22 cellular contexts compared by ENCODE assay signal in the genomic region with DNA sequence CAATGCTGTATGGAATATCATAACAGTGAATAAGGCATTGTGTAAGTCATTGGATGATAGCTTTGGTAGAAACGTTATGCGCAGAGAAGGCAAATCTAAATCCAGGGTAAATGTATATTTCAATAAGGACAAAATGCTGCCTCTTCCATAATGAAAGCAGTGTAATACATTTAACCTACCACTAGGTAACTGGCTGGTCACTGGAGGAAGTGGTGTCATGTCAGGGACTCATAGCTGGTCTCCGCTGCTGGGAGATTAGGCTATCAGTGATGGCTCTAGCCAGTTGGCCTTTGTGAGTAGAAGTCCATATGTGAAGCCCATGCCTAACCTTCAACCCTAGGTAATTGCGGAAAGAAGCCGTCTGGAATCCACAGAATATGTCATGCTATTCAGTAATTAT.
DNase-seq lines count a peak whose midpoint lies in the region; ATAC-seq, FAIRE-seq and TF ChIP-seq lines count a peak whose summit lies in the region.
"Had no signal": no experiment of that assay in that cellular context is flagged by ENCODE, and none has a peak within 500 bp of the region (broad histone marks: within the 10 kb centered on the region; RNA-seq: fewer than 3 reads in every experiment).

No MANE protein-coding gene starts in this region.

- H4K20me1 ChIP-seq in SK-N-SH (ENCODE audit: insufficient read depth) (no peaks in the 10 kb centered on the region), astrocyte (ENCODE audit: insufficient read depth, low read length) (no peaks in the 10 kb centered on the region)

- H3K9ac ChIP-seq in SK-N-SH (no peak overlapping the region), astrocyte (ENCODE audit: low read length) (no peak overlapping the region)

- H3K79me2 ChIP-seq in SK-N-SH (ENCODE audit: insufficient read depth) (no peaks in the 10 kb centered on the region), astrocyte (ENCODE audit: insufficient read depth, low read length) (no peaks in the 10 kb centered on the region)

- no peak for FAIRE-seq in astrocyte (lab: Jason Lieb, UNC)
- FAIRE-seq: A204.1 had no signal

- DNase-seq in SK-N-SH (no peak), astrocyte (ENCODE audit: low read depth) (no peak), type B pancreatic cell (ENCODE audit: extremely low spot score, unreplicated experiment) (no peak), left lung (no peak)
- no peak for DNase-seq in activated effector memory CD4-positive, alpha-beta T cell treated with Interleukin-2 at 50 U/mL for 16 hours
- DNase-seq in activated naive CD4-positive, alpha-beta T cell treated with anti-CD3 and anti-CD28 coated beads, Interleukin-2, amount 10 ng/mL, durations not matched to agents 7 days and 5 days: no peak
- DNase-seq: activated CD4-positive, alpha-beta T cell treated with anti-CD3 and anti-CD28 coated beads for 48 hours; activated T-cell treated with anti-CD3 and anti-CD28 coated beads for 4 hours; naive thymus-derived CD4-positive, alpha-beta T cell; NCI-H2171; NK-92 treated with Interleukin-12 subunit alpha and Interleukin-12 subunit beta, amount 100 ng/mL, for 24 hours; stimulated activated CD4-positive, alpha-beta T cell treated with anti-CD3 and anti-CD28 coated beads, Interleukin-12 subunit alpha, Interleukin-12 subunit beta, amount 100 ng/mL, for 4 hours; stimulated activated naive CD4-positive, alpha-beta T cell; T-helper 2 cell; upper lobe of left lung had no signal

- no peak overlapping the region for H3K4me3 Mint-ChIP-seq in astrocyte (ENCODE audit: unreplicated experiment)
- H3K4me3 Mint-ChIP-seq in type B pancreatic cell: no peak overlapping the region
- H3K4me3 Mint-ChIP-seq in activated naive CD4-positive, alpha-beta T cell treated with anti-CD3 and anti-CD28 coated beads, Interleukin-2, amount 10 ng/mL, durations not matched to agents 7 days and 5 days: no peak overlapping the region
- H3K4me3 Mint-ChIP-seq: activated naive CD8-positive, alpha-beta T cell; CD4-positive, alpha-beta memory T cell; naive thymus-derived CD4-positive, alpha-beta T cell had no signal

- 89% methylated on average over 4 of the region's 5 CpGs for WGBS in SK-N-SH (ENCODE audit: low lambda C conversion rate)

- no peak overlapping the region for H3K4me3 ChIP-seq in SK-N-SH (ENCODE audit: low read depth in 2 of 2, low read length in 1 of 2)
- no peak overlapping the region for H3K4me3 ChIP-seq in astrocyte (ENCODE audit: insufficient read depth, low read depth, low read length)
- no peak overlapping the region for H3K4me3 ChIP-seq in left lung
- H3K4me3 ChIP-seq: prostate gland, upper lobe of left lung had no signal

- TF ChIP-seq CTCF in SK-N-SH (IDR thresholded peaks at IDR 0.05) (peak; percentile 25; the same call in 1 of the 2 replicates), astrocyte (IDR thresholded peaks at IDR 0.05; ENCODE audit: insufficient read depth, low read depth, low read length) (peak; percentile 16), type B pancreatic cell (conservative IDR thresholded peaks at IDR 0.05) (peak; percentile 50), left lung (IDR thresholded peaks at IDR 0.05) (no peak)

- intact Hi-C loops in left lung (cut with DNase I): no loop called here

- no peaks in the 10 kb centered on the region for H3K27me3 ChIP-seq in SK-N-SH (ENCODE audit: insufficient read depth)
- no peaks in the 10 kb centered on the region for H3K27me3 ChIP-seq in astrocyte (ENCODE audit: insufficient read depth, low read length)
- no peaks in the 10 kb centered on the region for H3K27me3 ChIP-seq in left lung
- H3K27me3 ChIP-seq: upper lobe of left lung had no signal

- POLR2A ChIA-PET in SK-N-SH (lab: Yijun Ruan, JAX): no interaction called here

- H3F3A ChIP-seq in SK-N-SH (replicated peaks; ENCODE audit: insufficient read depth): no peaks in the 10 kb centered on the region

- no peaks in the 10 kb centered on the region for H3K9me2 ChIP-seq in SK-N-SH

- TF ChIP-seq EP300 in SK-N-SH (IDR thresholded peaks at IDR 0.05; ENCODE audit: borderline replicate concordance in 1 of 2, low read depth in 1 of 2, low read length in 1 of 2): no peak

- no peaks in the 10 kb centered on the region for H3K4me1 Mint-ChIP-seq in astrocyte (ENCODE audit: low read depth, unreplicated experiment)
- no peaks in the 10 kb centered on the region for H3K4me1 Mint-ChIP-seq in type B pancreatic cell (ENCODE audit: unreplicated experiment)
- H3K4me1 Mint-ChIP-seq in activated naive CD4-positive, alpha-beta T cell treated with anti-CD3 and anti-CD28 coated beads, Interleukin-2, amount 10 ng/mL, durations not matched to agents 7 days and 5 days: no peaks in the 10 kb centered on the region
- H3K4me1 Mint-ChIP-seq: CD4-positive, alpha-beta memory T cell; naive thymus-derived CD4-positive, alpha-beta T cell had no signal

- H3K9me3 ChIP-seq in SK-N-SH: no peaks in the 10 kb centered on the region
- H3K9me3 ChIP-seq in astrocyte (ENCODE audit: insufficient read depth, low read depth, low read length): no peaks in the 10 kb centered on the region
- H3K9me3 ChIP-seq in left lung: no peaks in the 10 kb centered on the region
- H3K9me3 ChIP-seq: prostate gland, upper lobe of left lung had no signal

- H3K27me3 Mint-ChIP-seq in astrocyte (ENCODE audit: low read depth, unreplicated experiment): peaks cover 2% of the 10 kb centered on the region
- H3K27me3 Mint-ChIP-seq in type B pancreatic cell: no peaks in the 10 kb centered on the region
- no peaks in the 10 kb centered on the region for H3K27me3 Mint-ChIP-seq in activated naive CD4-positive, alpha-beta T cell treated with anti-CD3 and anti-CD28 coated beads, Interleukin-2, amount 10 ng/mL, durations not matched to agents 7 days and 5 days
- H3K27me3 Mint-ChIP-seq: activated naive CD8-positive, alpha-beta T cell; CD4-positive, alpha-beta memory T cell; naive thymus-derived CD4-positive, alpha-beta T cell had no signal

- H3K4me2 ChIP-seq in SK-N-SH (no peak overlapping the region), astrocyte (ENCODE audit: low read length) (no peak overlapping the region)

- H2AFZ ChIP-seq in SK-N-SH (ENCODE audit: low read depth) (no peak overlapping the region), astrocyte (ENCODE audit: low read depth, low read length) (no peak overlapping the region)

- H3K27ac ChIP-seq in SK-N-SH (ENCODE audit: low read depth in 2 of 2, low read length in 1 of 2) (no peak overlapping the region), astrocyte (ENCODE audit: low read depth, low read length) (no peak overlapping the region), left lung (no peak overlapping the region)
- H3K27ac ChIP-seq: prostate gland, upper lobe of left lung had no signal

- H3K9me3 Mint-ChIP-seq in astrocyte (ENCODE audit: unreplicated experiment) (no peaks in the 10 kb centered on the region), type B pancreatic cell (no peaks in the 10 kb centered on the region)
- no peaks in the 10 kb centered on the region for H3K9me3 Mint-ChIP-seq in activated naive CD4-positive, alpha-beta T cell treated with anti-CD3 and anti-CD28 coated beads, Interleukin-2, amount 10 ng/mL, durations not matched to agents 7 days and 5 days

- H3K27ac Mint-ChIP-seq in astrocyte (ENCODE audit: unreplicated experiment) (no peak overlapping the region), type B pancreatic cell (no peak overlapping the region)
- no peak overlapping the region for H3K27ac Mint-ChIP-seq in activated naive CD4-positive, alpha-beta T cell treated with anti-CD3 and anti-CD28 coated beads, Interleukin-2, amount 10 ng/mL, durations not matched to agents 7 days and 5 days
- H3K27ac Mint-ChIP-seq: activated naive CD8-positive, alpha-beta T cell; CD4-positive, alpha-beta memory T cell; naive thymus-derived CD4-positive, alpha-beta T cell had no signal

- ATAC-seq in SK-N-SH treated with all-trans-retinoic acid at 6 μM for 48 hours (no peak), HG03342 (IDR thresholded peaks at IDR 0.05; ENCODE audit: unreplicated experiment) (peak; percentile 65), left lung (no peak)
- ATAC-seq: left lobe of liver; naive thymus-derived CD4-positive, alpha-beta T cell had no signal

- H3K4me1 ChIP-seq in SK-N-SH (ENCODE audit: control insufficient read depth in 1 of 2, insufficient read depth in 2 of 2, low read depth in 1 of 2, low read length in 1 of 2): no peaks in the 10 kb centered on the region
- H3K4me1 ChIP-seq in astrocyte (ENCODE audit: insufficient read depth, low read length): no peaks in the 10 kb centered on the region
- no peaks in the 10 kb centered on the region for H3K4me1 ChIP-seq in left lung
- H3K4me1 ChIP-seq: prostate gland, upper lobe of left lung had no signal

- no peaks in the 10 kb centered on the region for H3K36me3 ChIP-seq in SK-N-SH (replicated peaks in 1 of 2; ENCODE audit: control insufficient read depth in 1 of 2, insufficient read depth in 2 of 2, low read length in 1 of 2)
- H3K36me3 ChIP-seq in astrocyte (ENCODE audit: insufficient read depth, low read length): no peaks in the 10 kb centered on the region
- no peaks in the 10 kb centered on the region for H3K36me3 ChIP-seq in left lung
- H3K36me3 ChIP-seq: prostate gland, upper lobe of left lung had no signal

- CTCF ChIA-PET in SK-N-SH (lab: Yijun Ruan, JAX): interaction anchor here (0.7 to 1.4 kb wide), 4 partner anchors 10 to 203 kb away, joined by 3 to 7 read pairs (median 3); no protein-coding TSS in a partner anchor
- CTCF ChIA-PET in activated naive CD4-positive, alpha-beta T cell treated with anti-CD3 and anti-CD28 coated beads, Interleukin-2, amount 10 ng/mL, durations not matched to agents 7 days and 5 days (lab: Charles Lee): no interaction called here

- no peaks in the 10 kb centered on the region for H3K36me3 Mint-ChIP-seq in astrocyte (ENCODE audit: low read depth, unreplicated experiment)
- no peaks in the 10 kb centered on the region for H3K36me3 Mint-ChIP-seq in type B pancreatic cell
- H3K36me3 Mint-ChIP-seq in activated naive CD4-positive, alpha-beta T cell treated with anti-CD3 and anti-CD28 coated beads, Interleukin-2, amount 10 ng/mL, durations not matched to agents 7 days and 5 days: no peaks in the 10 kb centered on the region
- H3K36me3 Mint-ChIP-seq: activated naive CD8-positive, alpha-beta T cell; CD4-positive, alpha-beta memory T cell; naive thymus-derived CD4-positive, alpha-beta T cell had no signal

- no peak for TF ChIP-seq RAD21 in SK-N-SH (IDR thresholded peaks at IDR 0.05; ENCODE audit: low read length)

TF ChIP-seq in SK-N-SH, 30 proteins besides CTCF, POLR2A, EP300 and RAD21:
- no peak for TF ChIP-seq SIN3A (IDR thresholded peaks at IDR 0.05; ENCODE audit: borderline replicate concordance, low read depth, low read length)
- TF ChIP-seq RCOR1 (IDR thresholded peaks at IDR 0.05; ENCODE audit: low read length): no peak
- no peak for TF ChIP-seq SMC3 (IDR thresholded peaks at IDR 0.05; ENCODE audit: low read depth, low read length)

Comparison
In these comparisons a context has a peak if more than half of its experiments do, and no peak if none do; other contexts are left out.
1. CTCF ChIP-seq: peak in SK-N-SH (single experiment), astrocyte (single experiment) and type B pancreatic cell (single experiment); none in left lung (0 of 2).